15 cellular contexts compared by ENCODE assay signal in genomic region chr15:29740692-29741311, GRCh38.
DNase-seq lines count a peak whose midpoint lies in the region; ATAC-seq and TF ChIP-seq lines count a peak whose summit lies in the region.
"Had no signal": no experiment of that assay in that cellular context is flagged by ENCODE, and none has a peak within 500 bp of the region (broad histone marks: within the 10 kb centered on the region; RNA-seq: fewer than 3 reads in every experiment).

No MANE protein-coding gene starts in this region.

- no peaks in the 10 kb centered on the region for H3K9me3 ChIP-seq in endodermal cell (ENCODE audit: control insufficient read depth, low read length)
- H3K9me3 ChIP-seq in tibial nerve = no peaks in the 10 kb centered on the region
- H3K9me3 ChIP-seq: BLaER1, transverse colon had no signal

- H3K4me3 ChIP-seq in endodermal cell (ENCODE audit: low read length) (no peak overlapping the region), tibial nerve (no peak overlapping the region)
- H3K4me3 ChIP-seq: BLaER1, lung, transverse colon had no signal

- H3K27me3 Mint-ChIP-seq in activated naive CD4-positive, alpha-beta T cell treated with anti-CD3 and anti-CD28 coated beads for 36 hours (ENCODE audit: low read depth) = peaks cover 9% of the 10 kb centered on the region
- H3K27me3 Mint-ChIP-seq in endodermal cell (ENCODE audit: insufficient read depth) (no peaks in the 10 kb centered on the region), type B pancreatic cell (no peaks in the 10 kb centered on the region)
- H3K27me3 Mint-ChIP-seq: IgD-negative memory B cell had no signal

- TF ChIP-seq CTCF in endodermal cell (conservative IDR thresholded peaks at IDR 0.05) (peak; percentile 63), type B pancreatic cell (conservative IDR thresholded peaks at IDR 0.05) (peak; percentile 46), tibial nerve (IDR thresholded peaks at IDR 0.05) (no peak)

- ATAC-seq in GM18502 (IDR thresholded peaks at IDR 0.05; ENCODE audit: poor library complexity, unreplicated experiment) (no peak), HG03196 (IDR thresholded peaks at IDR 0.05; ENCODE audit: unreplicated experiment) (no peak)

- peak; percentile 20 for DNase-seq in activated naive CD4-positive, alpha-beta T cell treated with anti-CD3 and anti-CD28 coated beads for 36 hours
- no peak for DNase-seq in activated naive CD4-positive, alpha-beta T cell treated with Interleukin-2 at 50 U/mL for 16 hours
- DNase-seq in NCI-H82 (lab: John Stamatoyannopoulos, UW) (peak; percentile 49), endodermal cell (no peak), type B pancreatic cell (ENCODE audit: extremely low spot score, unreplicated experiment) (no peak), tibial nerve (ENCODE audit: low spot score in 2 of 2) (no peak)
- DNase-seq: activated T-cell treated with anti-CD3 and anti-CD28 coated beads for 4 hours, transverse colon had no signal

- H3K27me3 ChIP-seq in endodermal cell (ENCODE audit: control insufficient read depth, insufficient read depth, low read length, poor library complexity, severe bottlenecking) (no peaks in the 10 kb centered on the region), tibial nerve (no peaks in the 10 kb centered on the region)
- H3K27me3 ChIP-seq: BLaER1, transverse colon had no signal

- H3K27ac ChIP-seq in endodermal cell (ENCODE audit: low read depth, low read length) (no peak overlapping the region), tibial nerve (no peak overlapping the region)
- H3K27ac ChIP-seq: BLaER1, transverse colon had no signal

- intact Hi-C loops in activated naive CD4-positive, alpha-beta T cell treated with anti-CD3 and anti-CD28 coated beads for 36 hours (cut with micrococcal nuclease) = loop anchor here (10.0 kb wide), 2 partner anchors 334 to 606 kb away; no protein-coding TSS in a partner anchor

- no peak overlapping the region for H3K4me3 Mint-ChIP-seq in activated naive CD4-positive, alpha-beta T cell treated with anti-CD3 and anti-CD28 coated beads for 36 hours
- H3K4me3 Mint-ChIP-seq in endodermal cell (no peak overlapping the region), type B pancreatic cell (no peak overlapping the region)
- H3K4me3 Mint-ChIP-seq: central memory CD8-positive, alpha-beta T cell; T-helper 1 cell treated with Interleukin-12 subunit alpha and Interleukin-12 subunit beta and Interleukin-4 antibody, amounts not matched to agents 30 μg/mL and 1 μg/mL, for 36 hours had no signal

- H3K9me3 Mint-ChIP-seq in activated naive CD4-positive, alpha-beta T cell treated with anti-CD3 and anti-CD28 coated beads for 36 hours = no peaks in the 10 kb centered on the region
- no peaks in the 10 kb centered on the region for H3K9me3 Mint-ChIP-seq in endodermal cell
- no peaks in the 10 kb centered on the region for H3K9me3 Mint-ChIP-seq in type B pancreatic cell
- H3K9me3 Mint-ChIP-seq: central memory CD8-positive, alpha-beta T cell; IgD-negative memory B cell; T-helper 1 cell treated with Interleukin-12 subunit alpha and Interleukin-12 subunit beta and Interleukin-4 antibody, amounts not matched to agents 30 μg/mL and 1 μg/mL, for 36 hours had no signal

- H3K4me1 Mint-ChIP-seq in activated naive CD4-positive, alpha-beta T cell treated with anti-CD3 and anti-CD28 coated beads for 36 hours (ENCODE audit: low read depth) = no peaks in the 10 kb centered on the region
- H3K4me1 Mint-ChIP-seq in endodermal cell (no peaks in the 10 kb centered on the region), type B pancreatic cell (ENCODE audit: unreplicated experiment) (peaks cover 9% of the 10 kb centered on the region)
- H3K4me1 Mint-ChIP-seq: central memory CD8-positive, alpha-beta T cell; IgD-negative memory B cell had no signal

- H3K4me1 ChIP-seq in endodermal cell (ENCODE audit: control insufficient read depth, insufficient read depth, low read length) (peaks cover 2% of the 10 kb centered on the region), tibial nerve (peaks cover 0 to 16% (median 4%) of the 10 kb centered on the region in 4 donors)
- H3K4me1 ChIP-seq: BLaER1, transverse colon had no signal

- H3K36me3 Mint-ChIP-seq in activated naive CD4-positive, alpha-beta T cell treated with anti-CD3 and anti-CD28 coated beads for 36 hours (ENCODE audit: low read depth) = no peaks in the 10 kb centered on the region
- peaks cover 60% of the 10 kb centered on the region for H3K36me3 Mint-ChIP-seq in endodermal cell (ENCODE audit: low read depth)
- peaks cover 15% of the 10 kb centered on the region for H3K36me3 Mint-ChIP-seq in type B pancreatic cell
- H3K36me3 Mint-ChIP-seq: IgD-negative memory B cell had no signal

- CTCF ChIA-PET in activated naive CD4-positive, alpha-beta T cell treated with anti-CD3 and anti-CD28 coated beads for 36 hours (lab: Charles Lee) = no interaction called here

- no peak for TF ChIP-seq EP300 in tibial nerve (IDR thresholded peaks at IDR 0.05)

- H3K9ac ChIP-seq in endodermal cell (ENCODE audit: extremely low read depth, low read length, poor library complexity, severe bottlenecking) = no peak overlapping the region
- H3K9ac ChIP-seq: BLaER1 had no signal

- no peak for TF ChIP-seq POLR2A in tibial nerve (IDR thresholded peaks at IDR 0.05)

- H3K36me3 ChIP-seq in endodermal cell (ENCODE audit: control insufficient read depth, insufficient read depth, low read length) = peaks cover 71% of the 10 kb centered on the region
- peaks cover 0 to 57% (median 0%) of the 10 kb centered on the region in 3 donors for H3K36me3 ChIP-seq in tibial nerve
- H3K36me3 ChIP-seq: BLaER1 had no signal

- H3K27ac Mint-ChIP-seq in activated naive CD4-positive, alpha-beta T cell treated with anti-CD3 and anti-CD28 coated beads for 36 hours = no peak overlapping the region
- H3K27ac Mint-ChIP-seq in endodermal cell (no peak overlapping the region), type B pancreatic cell (no peak overlapping the region)
- H3K27ac Mint-ChIP-seq: IgD-negative memory B cell; T-helper 1 cell treated with Interleukin-12 subunit alpha and Interleukin-12 subunit beta and Interleukin-4 antibody, amounts not matched to agents 30 μg/mL and 1 μg/mL, for 36 hours had no signal

- WGBS in endodermal cell (ENCODE audit: insufficient coverage in 1 of 2, insufficient read length in 1 of 2), 2 experiments = no CpG with 5 or more reads among the region's 1 CpG
- WGBS in tibial nerve, 2 donors = 98 to 100% methylated on average over 1 of the region's 1 CpG

Comparison
In these comparisons a context has a peak if more than half of its experiments do, and no peak if none do; other contexts are left out.
1. DNase-seq: peak in activated naive CD4-positive, alpha-beta T cell treated with anti-CD3 and anti-CD28 coated beads for 36 hours (single experiment) and NCI-H82 (single experiment); none in activated naive CD4-positive, alpha-beta T cell treated with Interleukin-2 at 50 U/mL for 16 hours (single experiment), endodermal cell (single experiment), type B pancreatic cell (single experiment) and tibial nerve (0 of 2).
2. CTCF ChIP-seq: peak in endodermal cell (single experiment) and type B pancreatic cell (single experiment); none in tibial nerve (0 of 5).